Comparison of ENCODE assay signal across 8 cellular contexts in genomic region chr18:62524443-62525200, GRCh38. TPM values are rescaled to one million over a fixed set of nuclear protein-coding genes. Genes with fewer than 3 reads are reported as not detected.
DNase-seq lines count a peak whose midpoint lies in the region; ATAC-seq and TF ChIP-seq lines count a peak whose summit lies in the region.

No MANE protein-coding gene starts in this region.

- H3K4me3 Mint-ChIP-seq in chondrocyte (ENCODE audit: unreplicated experiment): peak overlapping the region; percentile 74

- ATAC-seq in left lobe of liver: peak; percentile 15
- ATAC-seq in GM18858 (IDR thresholded peaks at IDR 0.05; ENCODE audit: unreplicated experiment): no peak

- H3K9me3 Mint-ChIP-seq in chondrocyte (ENCODE audit: low read depth): no peaks in the 10 kb centered on the region

- DNase-seq in NCI-H82 (lab: John Stamatoyannopoulos, UW): peak; percentile 69
- DNase-seq in NCI-H82 treated with DMSO at 0.1 percent for 48 hours (lab: John Stamatoyannopoulos, UW; ENCODE audit: unreplicated experiment): no peak
- DNase-seq in NCI-H1092 treated with DMSO at 0.1 percent for 48 hours (lab: John Stamatoyannopoulos, UW): peak; percentile 68
- DNase-seq in activated CD4-positive, alpha-beta T cell treated with anti-CD3 and anti-CD28 coated beads for 1 hour: peak; percentile 48
- DNase-seq in chondrocyte (ENCODE audit: low spot score): no peak
- peak; percentile 72 for DNase-seq in left lobe of liver (ENCODE audit: low spot score)
- DNase-seq in stimulated activated CD4-positive, alpha-beta T cell treated with anti-CD3 and anti-CD28 coated beads, Interleukin-2, amount 100 ng/mL, for 48 hours: peak; percentile 50 to 52

- H3K27me3 Mint-ChIP-seq in chondrocyte (ENCODE audit: low read depth): no peaks in the 10 kb centered on the region

- peak overlapping the region; percentile 83 for H3K27ac Mint-ChIP-seq in chondrocyte (ENCODE audit: unreplicated experiment)

- TF ChIP-seq CTCF in chondrocyte (IDR thresholded peaks at IDR 0.05): no peak

- no peaks in the 10 kb centered on the region for H3K36me3 Mint-ChIP-seq in chondrocyte (ENCODE audit: low read depth)

- peaks cover 41% of the 10 kb centered on the region for H3K4me1 Mint-ChIP-seq in chondrocyte (ENCODE audit: low read depth)

RNA-seq across cellular contexts. Expression of gene ZCCHC2, which starts 1.8 kb away (rescaled TPM):
- total RNA-seq in chondrocyte (12.6 to 13.2 TPM (median 12.6 TPM) in 3 replicates), left lobe of liver (23.9 TPM)

Comparison
In these comparisons a context has a peak if more than half of its experiments do, and no peak if none do; other contexts are left out.
1. DNase-seq: peak in NCI-H82 (single experiment), NCI-H1092 treated with DMSO at 0.1 percent for 48 hours (single experiment), activated CD4-positive, alpha-beta T cell treated with anti-CD3 and anti-CD28 coated beads for 1 hour (single experiment), left lobe of liver (single experiment) and stimulated activated CD4-positive, alpha-beta T cell treated with anti-CD3 and anti-CD28 coated beads, Interleukin-2, amount 100 ng/mL, for 48 hours (2 of 2); none in NCI-H82 treated with DMSO at 0.1 percent for 48 hours (single experiment) and chondrocyte (single experiment).